Comparison of ENCODE assay signal across 1 cellular context in genomic region chr9:111349766-111350165, GRCh38.
TF ChIP-seq lines count a peak whose summit lies in the region.

No MANE protein-coding gene starts in this region.

TF ChIP-seq in HepG2, 621 proteins besides CTCF, POLR2A, EP300 and RAD21 (continued from another document and continues in another):
- TF ChIP-seq ARID4A (CRISPR knock-in tag; IDR thresholded peaks at IDR 0.05; ENCODE audit: borderline replicate concordance) (no peak), ZNF883 (CRISPR knock-in tag; IDR thresholded peaks at IDR 0.05; ENCODE audit: not compliant biosample characterization) (no peak), CAMTA2 (CRISPR knock-in tag; IDR thresholded peaks at IDR 0.05; ENCODE audit: borderline replicate concordance) (no peak), CREB1 (IDR thresholded peaks at IDR 0.05) (0 out of 2 replicates have a peak, but pooled peaks have one; percentile 11), CREB1 (CRISPR knock-in tag; IDR thresholded peaks at IDR 0.05) (peak; percentile 66), ZFAT (CRISPR knock-in tag; conservative IDR thresholded peaks at IDR 0.05) (no peak), ZNF790 (CRISPR knock-in tag; IDR thresholded peaks at IDR 0.05; ENCODE audit: borderline replicate concordance) (no peak), ZNF253 (CRISPR knock-in tag; IDR thresholded peaks at IDR 0.05; ENCODE audit: borderline replicate concordance) (no peak), ZNF20 (CRISPR knock-in tag; IDR thresholded peaks at IDR 0.05) (no peak), ZNF282 (IDR thresholded peaks at IDR 0.05; ENCODE audit: partially characterized antibody) (no peak), REL (CRISPR knock-in tag; conservative IDR thresholded peaks at IDR 0.05) (no peak), RFXANK (CRISPR knock-in tag; IDR thresholded peaks at IDR 0.05) (no peak), ASH2L (IDR thresholded peaks at IDR 0.05; ENCODE audit: insufficient read length, low read depth, low read length) (peak; percentile 55), FOXO1 (CRISPR knock-in tag; IDR thresholded peaks at IDR 0.05) (peak; percentile 72; the same call in 1 of the 2 replicates), ZNF124 (CRISPR knock-in tag; IDR thresholded peaks at IDR 0.05) (no peak), RFXAP (CRISPR knock-in tag; IDR thresholded peaks at IDR 0.05; ENCODE audit: borderline replicate concordance) (no peak), HNRNPL (IDR thresholded peaks at IDR 0.05; ENCODE audit: low read depth, low read length) (no peak), RORA (CRISPR knock-in tag; IDR thresholded peaks at IDR 0.05) (no peak), THAP9 (CRISPR knock-in tag; IDR thresholded peaks at IDR 0.05; ENCODE audit: borderline replicate concordance) (no peak), MTF1 (CRISPR knock-in tag; IDR thresholded peaks at IDR 0.05) (no peak), ZNF296 (CRISPR knock-in tag; conservative IDR thresholded peaks at IDR 0.05) (no peak), EZH2 (conservative IDR thresholded peaks at IDR 0.05; ENCODE audit: low read depth, low read length) (no peak), ZNF740 (CRISPR knock-in tag; IDR thresholded peaks at IDR 0.05) (no peak), NR0B2 (CRISPR knock-in tag; IDR thresholded peaks at IDR 0.05) (no peak), ZSCAN30 (CRISPR knock-in tag; IDR thresholded peaks at IDR 0.05) (no peak), CENPBD1 (CRISPR knock-in tag; IDR thresholded peaks at IDR 0.05; ENCODE audit: borderline replicate concordance, low read depth) (no peak), ZNF776 (CRISPR knock-in tag; IDR thresholded peaks at IDR 0.05) (no peak), JUN (CRISPR knock-in tag; IDR thresholded peaks at IDR 0.05) (no peak), ZNF274 (CRISPR knock-in tag; IDR thresholded peaks at IDR 0.05) (no peak), CENPX (CRISPR knock-in tag; IDR thresholded peaks at IDR 0.05) (no peak), ZNF550 (CRISPR knock-in tag; IDR thresholded peaks at IDR 0.05; ENCODE audit: borderline replicate concordance) (no peak), ERF (CRISPR knock-in tag; IDR thresholded peaks at IDR 0.05) (peak; percentile 44; the same call in 1 of the 2 replicates), ZNF331 (CRISPR knock-in tag; IDR thresholded peaks at IDR 0.05) (no peak), MTF2 (CRISPR knock-in tag; IDR thresholded peaks at IDR 0.05; ENCODE audit: borderline replicate concordance) (no peak), TARDBP (CRISPR knock-in tag; IDR thresholded peaks at IDR 0.05) (0 out of 2 replicates have a peak, but pooled peaks have one; percentile 47), ZSCAN22 (CRISPR knock-in tag; IDR thresholded peaks at IDR 0.05) (no peak), HOXD1 (CRISPR knock-in tag; IDR thresholded peaks at IDR 0.05) (0 out of 2 replicates have a peak, but pooled peaks have one; percentile 41), RARA (CRISPR knock-in tag; IDR thresholded peaks at IDR 0.05) (peak; percentile 93), DR1 (CRISPR knock-in tag; IDR thresholded peaks at IDR 0.05) (no peak), ZBED4 (CRISPR knock-in tag; IDR thresholded peaks at IDR 0.05; ENCODE audit: borderline replicate concordance) (no peak), FOSL2 (CRISPR knock-in tag; IDR thresholded peaks at IDR 0.05) (no peak), DMAP1 (CRISPR knock-in tag; IDR thresholded peaks at IDR 0.05) (no peak)
- TF ChIP-seq, protein P1, sequence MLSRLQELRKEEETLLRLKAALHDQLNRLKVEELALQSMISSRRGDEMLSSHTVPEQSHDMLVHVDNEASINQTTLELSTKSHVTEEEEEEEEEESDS (CRISPR knock-in tag; IDR thresholded peaks at IDR 0.05; ENCODE audit: borderline replicate concordance), result no peak
- TF ChIP-seq, protein P2, sequence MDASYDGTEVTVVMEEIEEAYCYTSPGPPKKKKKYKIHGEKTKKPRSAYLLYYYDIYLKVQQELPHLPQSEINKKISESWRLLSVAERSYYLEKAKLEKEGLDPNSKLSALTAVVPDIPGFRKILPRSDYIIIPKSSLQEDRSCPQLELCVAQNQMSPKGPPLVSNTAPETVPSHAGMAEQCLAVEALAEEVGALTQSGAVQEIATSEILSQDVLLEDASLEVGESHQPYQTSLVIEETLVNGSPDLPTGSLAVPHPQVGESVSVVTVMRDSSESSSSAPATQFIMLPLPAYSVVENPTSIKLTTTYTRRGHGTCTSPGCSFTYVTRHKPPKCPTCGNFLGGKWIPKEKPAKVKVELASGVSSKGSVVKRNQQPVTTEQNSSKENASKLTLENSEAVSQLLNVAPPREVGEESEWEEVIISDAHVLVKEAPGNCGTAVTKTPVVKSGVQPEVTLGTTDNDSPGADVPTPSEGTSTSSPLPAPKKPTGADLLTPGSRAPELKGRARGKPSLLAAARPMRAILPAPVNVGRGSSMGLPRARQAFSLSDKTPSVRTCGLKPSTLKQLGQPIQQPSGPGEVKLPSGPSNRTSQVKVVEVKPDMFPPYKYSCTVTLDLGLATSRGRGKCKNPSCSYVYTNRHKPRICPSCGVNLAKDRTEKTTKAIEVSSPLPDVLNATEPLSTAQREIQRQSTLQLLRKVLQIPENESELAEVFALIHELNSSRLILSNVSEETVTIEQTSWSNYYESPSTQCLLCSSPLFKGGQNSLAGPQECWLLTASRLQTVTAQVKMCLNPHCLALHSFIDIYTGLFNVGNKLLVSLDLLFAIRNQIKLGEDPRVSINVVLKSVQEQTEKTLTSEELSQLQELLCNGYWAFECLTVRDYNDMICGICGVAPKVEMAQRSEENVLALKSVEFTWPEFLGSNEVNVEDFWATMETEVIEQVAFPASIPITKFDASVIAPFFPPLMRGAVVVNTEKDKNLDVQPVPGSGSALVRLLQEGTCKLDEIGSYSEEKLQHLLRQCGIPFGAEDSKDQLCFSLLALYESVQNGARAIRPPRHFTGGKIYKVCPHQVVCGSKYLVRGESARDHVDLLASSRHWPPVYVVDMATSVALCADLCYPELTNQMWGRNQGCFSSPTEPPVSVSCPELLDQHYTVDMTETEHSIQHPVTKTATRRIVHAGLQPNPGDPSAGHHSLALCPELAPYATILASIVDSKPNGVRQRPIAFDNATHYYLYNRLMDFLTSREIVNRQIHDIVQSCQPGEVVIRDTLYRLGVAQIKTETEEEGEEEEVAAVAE (CRISPR knock-in tag; IDR thresholded peaks at IDR 0.05; ENCODE audit: borderline replicate concordance), result no peak
- TF ChIP-seq, protein P3, sequence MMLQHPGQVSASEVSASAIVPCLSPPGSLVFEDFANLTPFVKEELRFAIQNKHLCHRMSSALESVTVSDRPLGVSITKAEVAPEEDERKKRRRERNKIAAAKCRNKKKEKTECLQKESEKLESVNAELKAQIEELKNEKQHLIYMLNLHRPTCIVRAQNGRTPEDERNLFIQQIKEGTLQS (CRISPR knock-in tag; IDR thresholded peaks at IDR 0.05), result no peak
- TF ChIP-seq, protein P4, sequence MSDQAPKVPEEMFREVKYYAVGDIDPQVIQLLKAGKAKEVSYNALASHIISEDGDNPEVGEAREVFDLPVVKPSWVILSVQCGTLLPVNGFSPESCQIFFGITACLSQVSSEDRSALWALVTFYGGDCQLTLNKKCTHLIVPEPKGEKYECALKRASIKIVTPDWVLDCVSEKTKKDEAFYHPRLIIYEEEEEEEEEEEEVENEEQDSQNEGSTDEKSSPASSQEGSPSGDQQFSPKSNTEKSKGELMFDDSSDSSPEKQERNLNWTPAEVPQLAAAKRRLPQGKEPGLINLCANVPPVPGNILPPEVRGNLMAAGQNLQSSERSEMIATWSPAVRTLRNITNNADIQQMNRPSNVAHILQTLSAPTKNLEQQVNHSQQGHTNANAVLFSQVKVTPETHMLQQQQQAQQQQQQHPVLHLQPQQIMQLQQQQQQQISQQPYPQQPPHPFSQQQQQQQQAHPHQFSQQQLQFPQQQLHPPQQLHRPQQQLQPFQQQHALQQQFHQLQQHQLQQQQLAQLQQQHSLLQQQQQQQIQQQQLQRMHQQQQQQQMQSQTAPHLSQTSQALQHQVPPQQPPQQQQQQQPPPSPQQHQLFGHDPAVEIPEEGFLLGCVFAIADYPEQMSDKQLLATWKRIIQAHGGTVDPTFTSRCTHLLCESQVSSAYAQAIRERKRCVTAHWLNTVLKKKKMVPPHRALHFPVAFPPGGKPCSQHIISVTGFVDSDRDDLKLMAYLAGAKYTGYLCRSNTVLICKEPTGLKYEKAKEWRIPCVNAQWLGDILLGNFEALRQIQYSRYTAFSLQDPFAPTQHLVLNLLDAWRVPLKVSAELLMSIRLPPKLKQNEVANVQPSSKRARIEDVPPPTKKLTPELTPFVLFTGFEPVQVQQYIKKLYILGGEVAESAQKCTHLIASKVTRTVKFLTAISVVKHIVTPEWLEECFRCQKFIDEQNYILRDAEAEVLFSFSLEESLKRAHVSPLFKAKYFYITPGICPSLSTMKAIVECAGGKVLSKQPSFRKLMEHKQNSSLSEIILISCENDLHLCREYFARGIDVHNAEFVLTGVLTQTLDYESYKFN (CRISPR knock-in tag; conservative IDR thresholded peaks at IDR 0.05), result peak; percentile 89
